In genomic region chr1:3746389-3746783, GRCh38 we compare ENCODE assay signal across 8 cellular contexts. TPM values are rescaled to one million over a fixed set of nuclear protein-coding genes. Genes with fewer than 3 reads are reported as not detected.
A peak's percentile ranks its signal among the peaks of the same experiment; 100 is the strongest.
DNase-seq lines count a peak whose midpoint lies in the region; ATAC-seq, FAIRE-seq and TF ChIP-seq lines count a peak whose summit lies in the region.

No MANE protein-coding gene starts in this region.

- H3K4me1 Mint-ChIP-seq in GM23338 (peaks cover 28% of the 10 kb centered on the region), WTC11 (peaks cover 30% of the 10 kb centered on the region)

- DNase-seq in GM23338 (ENCODE audit: low spot score) (peak; percentile 86), WTC11 (ENCODE audit: low spot score) (peak; percentile 70), heart right ventricle (peak in 1 of 2 donors; percentile 25), GM12892 (ENCODE audit: insufficient read length) (no peak), globus pallidus (ENCODE audit: low spot score) (no peak)
- no peak for DNase-seq in stimulated activated CD4-positive, alpha-beta T cell treated with anti-CD3 and anti-CD28 coated beads, Interleukin-4, amount 100 ng/mL, for 1 hour
- no peak for DNase-seq in effector CD4-positive, alpha-beta T cell

- H3K4me3 ChIP-seq in GM23338 = peak overlapping the region; percentile 89
- peak overlapping the region; percentile 66 to 93 (median 82) for H3K4me3 ChIP-seq in heart right ventricle
- H3K4me3 ChIP-seq in skin epidermis = peak overlapping the region; percentile 52 to 83 (median 66)

- H3K27ac Mint-ChIP-seq in GM23338 (peak overlapping the region; percentile 93), WTC11 (peak overlapping the region; percentile 97)

- no peaks in the 10 kb centered on the region for H3K9me3 ChIP-seq in heart right ventricle

- TF ChIP-seq POLR2A in GM12892 (IDR thresholded peaks at IDR 0.05; ENCODE audit: low read depth, low read length) = no peak

- CTCF ChIA-PET in WTC11 (lab: Charles Lee) = interaction anchor here (2.3 to 4.8 kb wide), 2 partner anchors 19 to 22 kb away, joined by 6 to 22 read pairs; no protein-coding TSS in a partner anchor

- peaks cover 12% of the 10 kb centered on the region for H4K20me1 ChIP-seq in GM23338 (replicated peaks; ENCODE audit: insufficient read depth)

- no peaks in the 10 kb centered on the region for H3K9me3 Mint-ChIP-seq in GM23338
- no peaks in the 10 kb centered on the region for H3K9me3 Mint-ChIP-seq in WTC11

- TF ChIP-seq CTCF in GM23338 (conservative IDR thresholded peaks at IDR 0.05; ENCODE audit: low read depth in 2 of 2) = no peak
- TF ChIP-seq CTCF in WTC11 (IDR thresholded peaks at IDR 0.05) = no peak
- TF ChIP-seq CTCF in heart right ventricle (IDR thresholded peaks at IDR 0.05) = no peak

- H3K4me3 Mint-ChIP-seq in GM23338 (peak overlapping the region; percentile 96), WTC11 (peak overlapping the region; percentile 96)

- peak; percentile 61 for ATAC-seq in GM23338
- ATAC-seq in WTC11 = peak; percentile 10
- peak; percentile 5 to 63 (median 50) for ATAC-seq in heart right ventricle

- H3K36me3 ChIP-seq in GM23338 (ENCODE audit: insufficient read depth) = no peaks in the 10 kb centered on the region
- peaks cover 0 to 30% (median 12%) of the 10 kb centered on the region in 9 donors for H3K36me3 ChIP-seq in heart right ventricle

- H3K4me2 ChIP-seq in GM23338 = peak overlapping the region; percentile 94

- 16 to 21% methylated on average over 30 of the region's 30 CpGs for WGBS in heart right ventricle, 2 donors

- intact Hi-C loops in heart right ventricle (cut with DNase I) = no loop called here

- H3F3A ChIP-seq in GM23338 (replicated peaks; ENCODE audit: low read depth) = 0 out of 2 replicates have a peak, but pooled peaks cover 8% of the 10 kb centered on the region

- no peaks in the 10 kb centered on the region for H3K9me2 ChIP-seq in GM23338 (ENCODE audit: insufficient read depth)

- no peak overlapping the region for H3K27ac ChIP-seq in GM23338 (ENCODE audit: low read depth)
- peak overlapping the region in 9 of 10 donors; percentile 77 to 92 (median 87) for H3K27ac ChIP-seq in heart right ventricle
- H3K27ac ChIP-seq in skin epidermis = peak overlapping the region in 13 of 21 experiments; percentile 41 to 86 (median 74)

- POLR2A ChIA-PET in WTC11 (lab: Charles Lee) = interaction anchor here (0.7 to 0.9 kb wide), 2 partner anchors 25 to 93 kb away, joined by 3 read pairs; no protein-coding TSS in a partner anchor

- H3K36me3 Mint-ChIP-seq in GM23338 (ENCODE audit: low read depth) (peaks cover 32% of the 10 kb centered on the region), WTC11 (peaks cover 24% of the 10 kb centered on the region)

- no peak for FAIRE-seq in GM12892 (lab: Jason Lieb, UNC)

- H3K79me2 ChIP-seq in GM23338 (replicated peaks; ENCODE audit: insufficient read depth) = peaks cover 34% of the 10 kb centered on the region

- H3K27me3 Mint-ChIP-seq in GM23338 (ENCODE audit: insufficient read depth, low read depth, poor library complexity) = peaks cover 20% of the 10 kb centered on the region
- peaks cover 10% of the 10 kb centered on the region for H3K27me3 Mint-ChIP-seq in WTC11 (ENCODE audit: low read depth)

- peak overlapping the region; percentile 74 for H2AFZ ChIP-seq in GM23338

- H3K4me1 ChIP-seq in GM23338 (ENCODE audit: insufficient read depth) = peaks cover 13% of the 10 kb centered on the region; the same call in 1 of the 2 replicates
- peaks cover 3 to 38% (median 23%) of the 10 kb centered on the region in 9 donors for H3K4me1 ChIP-seq in heart right ventricle

- H3K27me3 ChIP-seq in GM23338 (ENCODE audit: insufficient read depth) (no peaks in the 10 kb centered on the region), heart right ventricle (peaks cover 0 to 2% (median 0%) of the 10 kb centered on the region in 7 donors)

TF ChIP-seq in GM23338, 12 proteins besides CTCF, POLR2A, EP300 and RAD21:
- TF ChIP-seq STAT1 (IDR thresholded peaks at IDR 0.05; ENCODE audit: unreplicated experiment) (no peak), NANOG (IDR thresholded peaks at IDR 0.05; ENCODE audit: borderline replicate concordance) (no peak), ZNF114 (CRISPR knock-in tag; IDR thresholded peaks at IDR 0.05) (no peak), POLR2AphosphoS5 (IDR thresholded peaks at IDR 0.05; ENCODE audit: low read depth) (peak; percentile 57)

TF ChIP-seq in WTC11, 78 proteins besides CTCF, POLR2A, EP300 and RAD21 (continues in another document):
- TF ChIP-seq IRF2 (CRISPR knock-in tag; IDR thresholded peaks at IDR 0.05; ENCODE audit: borderline replicate concordance, low read depth) = no peak
- 0 out of 2 replicates have a peak, but pooled peaks have one; percentile 43 for TF ChIP-seq ZBTB43 (CRISPR knock-in tag; IDR thresholded peaks at IDR 0.05)
- TF ChIP-seq, protein P1, sequence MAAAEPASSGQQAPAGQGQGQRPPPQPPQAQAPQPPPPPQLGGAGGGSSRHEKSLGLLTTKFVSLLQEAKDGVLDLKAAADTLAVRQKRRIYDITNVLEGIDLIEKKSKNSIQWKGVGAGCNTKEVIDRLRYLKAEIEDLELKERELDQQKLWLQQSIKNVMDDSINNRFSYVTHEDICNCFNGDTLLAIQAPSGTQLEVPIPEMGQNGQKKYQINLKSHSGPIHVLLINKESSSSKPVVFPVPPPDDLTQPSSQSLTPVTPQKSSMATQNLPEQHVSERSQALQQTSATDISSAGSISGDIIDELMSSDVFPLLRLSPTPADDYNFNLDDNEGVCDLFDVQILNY (CRISPR knock-in tag; IDR thresholded peaks at IDR 0.05) = peak; percentile 18; the same call in 1 of the 2 replicates
- 0 out of 2 replicates have a peak, but pooled peaks have one; percentile 36 for TF ChIP-seq SP1 (CRISPR knock-in tag; conservative IDR thresholded peaks at IDR 0.05)
- 0 out of 2 replicates have a peak, but pooled peaks have one; percentile 38 for TF ChIP-seq MYBL2 (CRISPR knock-in tag; IDR thresholded peaks at IDR 0.05)
- TF ChIP-seq, protein P2, sequence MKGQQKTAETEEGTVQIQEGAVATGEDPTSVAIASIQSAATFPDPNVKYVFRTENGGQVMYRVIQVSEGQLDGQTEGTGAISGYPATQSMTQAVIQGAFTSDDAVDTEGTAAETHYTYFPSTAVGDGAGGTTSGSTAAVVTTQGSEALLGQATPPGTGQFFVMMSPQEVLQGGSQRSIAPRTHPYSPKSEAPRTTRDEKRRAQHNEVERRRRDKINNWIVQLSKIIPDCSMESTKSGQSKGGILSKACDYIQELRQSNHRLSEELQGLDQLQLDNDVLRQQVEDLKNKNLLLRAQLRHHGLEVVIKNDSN (CRISPR knock-in tag; IDR thresholded peaks at IDR 0.05) = 0 out of 2 replicates have a peak, but pooled peaks have one; percentile 34
- TF ChIP-seq CREM (CRISPR knock-in tag; IDR thresholded peaks at IDR 0.05) = 0 out of 2 replicates have a peak, but pooled peaks have one; percentile 48

RNA-seq across cellular contexts. Expression of gene CCDC27, which starts 5.9 kb away (rescaled TPM):
- total RNA-seq in GM23338 (2014; rRNA removed; shearing (Covaris generic)) = 0.45 TPM in 1 of 2 replicates, not detected in the other
- polyA plus RNA-seq in GM23338 (2016; fragmentation: Nextera tagmentation; extraction: Ambion mirVana) (0.18 TPM in 1 of 2 replicates, not detected in the other), heart right ventricle (under 1 TPM in 1 of 2 donors, not detected in 1; 0.03 TPM)
- total RNA-seq in WTC11 (2021) (0.13 to 0.25 TPM (median 0.23 TPM) in 3 replicates), heart right ventricle (not detected)
- polyA plus RNA-seq in GM12892 (2012; ENCODE audit: missing spikeins) = not detected

RNA-seq across cellular contexts. Expression of gene SMIM1, which starts 26.2 kb away (rescaled TPM):
- total RNA-seq in GM23338 (2014; rRNA removed; shearing (Covaris generic)) = 3.2 TPM in 1 of 2 replicates, not detected in the other
- polyA plus RNA-seq in GM23338 (2016; fragmentation: Nextera tagmentation; extraction: Ambion mirVana) (7.2 and 12.0 TPM in 2 replicates), heart right ventricle (10 to 100 TPM in 1 of 2 donors, 1 to 10 TPM in 1; 4.0 to 33.9 TPM)
- total RNA-seq in WTC11 (2021) (10.2 to 11.1 TPM (median 10.3 TPM) in 3 replicates), heart right ventricle (10 to 100 TPM in 5 of 10 donors, 1 to 10 TPM in 5; 6.2 to 24.5 (median 9.7) TPM)
- polyA plus RNA-seq in GM12892 (2012; ENCODE audit: missing spikeins) = not detected

RNA-seq across cellular contexts. Expression of gene LRRC47, which starts 49.9 kb away (rescaled TPM):
- 75.7 and 76.8 TPM in 2 replicates for total RNA-seq in GM23338 (2014; rRNA removed; shearing (Covaris generic))
- 15.8 and 17.2 TPM in 2 replicates for polyA plus RNA-seq in GM23338 (2016; fragmentation: Nextera tagmentation; extraction: Ambion mirVana)
- 70.6 to 92.4 TPM (median 71.0 TPM) in 3 replicates for total RNA-seq in WTC11 (2021)
- total RNA-seq in heart right ventricle = 10 to 100 TPM; 54.9 to 85.4 (median 73.9) TPM
- polyA plus RNA-seq in heart right ventricle = 10 to 100 TPM; 17.6 to 28.1 TPM
- polyA plus RNA-seq in GM12892 (2012; ENCODE audit: missing spikeins) = 25.2 TPM

Comparison
In these comparisons a context has a peak if more than half of its experiments do, and no peak if none do; other contexts are left out.
1. ATAC-seq: peak in every context shown above with its lines; median percentile 61 in GM23338; 50 in heart right ventricle; 10 in WTC11.
2. DNase-seq: peak in GM23338 (single experiment) and WTC11 (single experiment); none in GM12892 (single experiment), stimulated activated CD4-positive, alpha-beta T cell treated with anti-CD3 and anti-CD28 coated beads, Interleukin-4, amount 100 ng/mL, for 1 hour (single experiment), globus pallidus (single experiment) and effector CD4-positive, alpha-beta T cell (single experiment).
3. Peak in every context shown above with its lines, with median percentiles within 50 percentile points of each other: H3K4me3 ChIP-seq.